In the genomic region with DNA sequence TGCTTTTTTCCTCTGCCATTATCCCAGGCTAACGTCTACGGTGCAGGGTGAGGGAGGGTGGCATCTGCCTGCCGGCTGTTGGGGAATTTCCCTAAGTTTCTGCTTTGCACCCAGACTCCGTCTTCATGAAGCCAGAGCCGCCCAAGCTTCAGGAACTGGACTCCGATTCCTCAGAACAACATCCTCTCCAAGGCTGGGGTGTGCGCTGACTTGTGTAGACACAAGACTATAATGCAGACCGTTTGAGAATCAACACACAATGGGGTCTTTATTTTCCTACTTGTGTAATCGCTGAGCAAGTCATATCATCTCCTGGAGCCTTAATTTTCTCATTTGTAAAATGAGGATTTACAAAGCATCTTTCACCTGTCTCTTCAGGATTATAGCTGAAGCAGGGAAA, we compare ENCODE assay signal across 10 cellular contexts.
DNase-seq lines count a peak whose midpoint lies in the region; ATAC-seq and TF ChIP-seq lines count a peak whose summit lies in the region.
"Had no signal": no experiment of that assay in that cellular context is flagged by ENCODE, and none has a peak within 500 bp of the region (broad histone marks: within the 10 kb centered on the region; RNA-seq: fewer than 3 reads in every experiment).

No MANE protein-coding gene starts in this region.

- H3K36me3 ChIP-seq in brain microvascular endothelial cell (replicated peaks) = no peaks in the 10 kb centered on the region
- H3K36me3 ChIP-seq: BLaER1 treated with 17β-estradiol and CSF1 and Interleukin-3, amounts not matched to agents 10 nM and 100 nM had no signal

- H3K27ac ChIP-seq in brain microvascular endothelial cell = peak overlapping the region; percentile 83
- H3K27ac ChIP-seq: BLaER1 treated with 17β-estradiol and CSF1 and Interleukin-3, amounts not matched to agents 10 nM and 100 nM had no signal

- CTCF ChIA-PET in Calu3 (lab: Charles Lee) = interaction anchor here (1.2 kb wide), 1 partner anchor 16 kb away, joined by 4 read pairs; no protein-coding TSS in a partner anchor

- no peaks in the 10 kb centered on the region for H3K27me3 ChIP-seq in brain microvascular endothelial cell (replicated peaks)
- H3K27me3 ChIP-seq: BLaER1 treated with 17β-estradiol and CSF1 and Interleukin-3, amounts not matched to agents 10 nM and 100 nM had no signal

- peak; percentile 45 for ATAC-seq in left ventricle myocardium superior
- no peak for ATAC-seq in GM19455 (IDR thresholded peaks at IDR 0.05; ENCODE audit: unreplicated experiment)
- ATAC-seq in GM18909 (IDR thresholded peaks at IDR 0.05; ENCODE audit: poor library complexity, unreplicated experiment) = no peak

- peaks cover 29% of the 10 kb centered on the region for H3K4me1 Mint-ChIP-seq in Calu3 (ENCODE audit: low read depth, unreplicated experiment)

- no peaks in the 10 kb centered on the region for H3K9me3 Mint-ChIP-seq in Calu3 (ENCODE audit: low read depth, unreplicated experiment)

- BruUV-seq in Calu3 (replicated peaks; lab: Mats Ljungman, UMichigan) = no TSS peak

- H3K4me3 ChIP-seq in brain microvascular endothelial cell (ENCODE audit: low read depth, low read length) = no peak overlapping the region
- H3K4me3 ChIP-seq: BLaER1 treated with 17β-estradiol and CSF1 and Interleukin-3, amounts not matched to agents 10 nM and 100 nM had no signal

- H3K27ac Mint-ChIP-seq in Calu3 (ENCODE audit: unreplicated experiment) = peak overlapping the region; percentile 89

- DNase-seq in Calu3 (peak; percentile 37), brain microvascular endothelial cell (no peak), left ventricle myocardium superior (no peak), renal cortical epithelial cell (ENCODE audit: low read depth) (peak; percentile 48), SKM-1 treated with dmso at 0.1 percent for 144 hours (lab: John Stamatoyannopoulos, UW; ENCODE audit: unreplicated experiment) (no peak), DMS79 treated with DMSO at 0.1 percent for 48 hours (lab: John Stamatoyannopoulos, UW) (no peak)
- DNase-seq: NCI-H524 treated with DMSO at 0.1 percent for 48 hours had no signal

- intact Hi-C loops in Calu3 (cut with micrococcal nuclease; ENCODE audit: unreplicated experiment) (loop anchor here (10.0 kb wide), 1 partner anchor 320 kb away; no protein-coding TSS in a partner anchor), left ventricle myocardium superior (cut with micrococcal nuclease) (no loop called here)

- peaks cover 17% of the 10 kb centered on the region for H3K36me3 Mint-ChIP-seq in Calu3 (ENCODE audit: insufficient read depth, unreplicated experiment)

- H3K4me3 Mint-ChIP-seq in Calu3 (ENCODE audit: low read depth, unreplicated experiment) = peak overlapping the region; percentile 52

- H3K27me3 Mint-ChIP-seq in Calu3 (ENCODE audit: unreplicated experiment) = no peaks in the 10 kb centered on the region

- in situ Hi-C loops in brain microvascular endothelial cell (cut with HindIII; ENCODE audit: low pct_ligation_motif_present, low sequenced_read_pairs) = no loop called here

- TF ChIP-seq CTCF in Calu3 (IDR thresholded peaks at IDR 0.05; ENCODE audit: unreplicated experiment) = no peak
- no peak for TF ChIP-seq CTCF in brain microvascular endothelial cell (IDR thresholded peaks at IDR 0.05; ENCODE audit: low read depth, low read length, missing control alignments)

Comparison
In these comparisons a context has a peak if more than half of its experiments do, and no peak if none do; other contexts are left out.
1. DNase-seq: peak in Calu3 (single experiment) and renal cortical epithelial cell (single experiment); none in brain microvascular endothelial cell (single experiment), left ventricle myocardium superior (single experiment), SKM-1 treated with dmso at 0.1 percent for 144 hours (single experiment) and DMS79 treated with DMSO at 0.1 percent for 48 hours (single experiment).